In the genomic region with DNA sequence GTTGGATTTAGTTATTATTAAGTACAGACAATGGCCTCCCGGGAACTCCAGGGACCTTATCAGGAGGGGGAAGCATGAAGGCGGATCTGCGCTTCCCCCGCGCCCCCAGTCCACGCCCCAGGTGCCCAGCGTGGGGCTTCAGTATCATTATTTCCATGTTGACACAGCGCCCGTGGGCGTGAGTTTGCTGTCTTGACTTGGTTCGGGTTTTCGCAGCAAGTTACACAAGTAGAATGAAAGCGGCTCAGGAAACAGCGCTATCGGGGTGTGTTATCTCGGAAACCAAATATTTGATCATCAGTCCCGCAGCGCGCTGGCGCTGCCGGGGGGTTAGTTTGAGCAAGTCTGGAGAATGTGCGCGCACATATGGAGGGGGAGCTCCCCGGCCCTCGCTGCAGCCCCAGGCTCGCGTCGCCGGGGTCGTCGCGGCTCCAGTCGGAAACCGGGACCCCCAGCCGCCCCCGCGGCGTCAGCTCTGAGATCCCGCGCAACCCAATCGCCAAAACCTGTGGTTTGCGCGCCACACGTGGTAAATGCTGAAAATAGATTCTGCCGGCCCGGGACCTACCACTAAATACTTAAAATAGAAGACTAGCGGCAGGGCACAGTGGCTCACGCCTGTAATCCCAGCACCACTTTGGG, we compare ENCODE assay signal across 10 cellular contexts. TPM values are rescaled to one million over a fixed set of nuclear protein-coding genes. Genes with fewer than 3 reads are reported as not detected.
DNase-seq lines count a peak whose midpoint lies in the region; ATAC-seq and TF ChIP-seq lines count a peak whose summit lies in the region.
"Had no signal": no experiment of that assay in that cellular context is flagged by ENCODE, and none has a peak within 500 bp of the region (broad histone marks: within the 10 kb centered on the region; RNA-seq: fewer than 3 reads in every experiment).

No MANE protein-coding gene starts in this region.

- CTCF ChIA-PET in Panc1 (lab: Charles Lee) = interaction anchor here (0.6 kb wide), 1 partner anchor 163 kb away, joined by 5 read pairs; no protein-coding TSS in a partner anchor

- peak overlapping the region; percentile 21 to 50; a peak in 3 of 4 replicates for H3K4me3 ChIP-seq in Panc1 (ENCODE audit: low read depth in 2 of 2, low read length in 2 of 2)
- H3K4me3 ChIP-seq in iPS DF 6.9 (ENCODE audit: low read length) = peak overlapping the region; percentile 18; the same call in 1 of the 2 replicates

- H3K27ac ChIP-seq in Panc1 (ENCODE audit: low read length) (no peak overlapping the region), iPS DF 6.9 (ENCODE audit: low read length) (no peak overlapping the region)

- in situ Hi-C loops in Panc1 (cut with HindIII; ENCODE audit: low pct_unique_long_range_greater_than_20kb, low sequenced_read_pairs) = no loop called here

- DNase-seq in SIG-M5 treated with dmso at 0.1 percent for 504 hours (lab: John Stamatoyannopoulos, UW; ENCODE audit: unreplicated experiment) (peak; percentile 99), SIG-M5 (lab: John Stamatoyannopoulos, UW) (no peak), Panc1 (ENCODE audit: low read depth, low spot score) (no peak), iPS DF 6.9 (ENCODE audit: low read depth, low spot score) (no peak), AG08395 (ENCODE audit: low spot score) (no peak)
- DNase-seq in stimulated activated CD4-positive, alpha-beta T cell treated with anti-CD3 and anti-CD28 coated beads, Interleukin-4, amount 100 ng/mL, for 24 hours = peak; percentile 5
- no peak for DNase-seq in activated CD4-positive, CD25-positive, alpha-beta regulatory T cell treated with anti-CD3 and anti-CD28 coated beads, Interleukin-2, amount 50 U/mL, for 72 hours
- DNase-seq: transverse colon had no signal

- H3K9me3 ChIP-seq in Panc1 (ENCODE audit: control insufficient read depth, insufficient read depth, low read depth, low read length) (no peaks in the 10 kb centered on the region), iPS DF 6.9 (ENCODE audit: control insufficient read depth, insufficient read depth, low read length) (no peaks in the 10 kb centered on the region)
- H3K9me3 ChIP-seq: transverse colon had no signal

- intact Hi-C loops in Panc1 (cut with micrococcal nuclease; ENCODE audit: unreplicated experiment) = no loop called here

- WGBS in iPS DF 6.9 (ENCODE audit: insufficient coverage, insufficient read length) = no CpG with 5 or more reads among the region's 48 CpGs

- no peak for TF ChIP-seq CTCF in Panc1 (IDR thresholded peaks at IDR 0.05)

- peaks cover 8% of the 10 kb centered on the region for H3K4me1 ChIP-seq in Panc1 (ENCODE audit: control insufficient read depth, insufficient read depth, low read length)
- H3K4me1 ChIP-seq in iPS DF 6.9 (ENCODE audit: control insufficient read depth, insufficient read depth, low read length) = peaks cover 9% of the 10 kb centered on the region; the same call in 1 of the 2 replicates

- no TSS peak for BruUV-seq in Panc1 (replicated peaks; lab: Mats Ljungman, UMichigan)

- ATAC-seq in Panc1 (no peak), GM19351 (IDR thresholded peaks at IDR 0.05; ENCODE audit: unreplicated experiment) (no peak)

- H3K36me3 ChIP-seq in Panc1 (ENCODE audit: control insufficient read depth, insufficient read depth, low read length) (no peaks in the 10 kb centered on the region), iPS DF 6.9 (ENCODE audit: control insufficient read depth, insufficient read depth, low read length) (no peaks in the 10 kb centered on the region)
- H3K36me3 ChIP-seq: transverse colon had no signal

- H3K27me3 ChIP-seq in Panc1 (ENCODE audit: control insufficient read depth, insufficient read depth, low read length) = peaks cover 6% of the 10 kb centered on the region; the same call in 1 of the 2 replicates
- peaks cover 48% of the 10 kb centered on the region for H3K27me3 ChIP-seq in iPS DF 6.9 (ENCODE audit: control insufficient read depth, insufficient read depth, low read length)

- POLR2A ChIA-PET in Panc1 (lab: Charles Lee) = no interaction called here

RNA-seq across cellular contexts. Expression of a gene that starts 2.2 kb away (rescaled TPM):
- 11.5 TPM for total RNA-seq in Panc1 (2021; ENCODE audit: unreplicated experiment)
- polyA plus RNA-seq in Panc1 (2012; ENCODE audit: insufficient read length) = 13.0 TPM
- total RNA-seq: fibroblast of lung had no signal
- polyA plus RNA-seq: fibroblast of lung had no signal

Comparison
In these comparisons a context has a peak if more than half of its experiments do, and no peak if none do; other contexts are left out.
1. DNase-seq: peak in SIG-M5 treated with dmso at 0.1 percent for 504 hours (single experiment) and stimulated activated CD4-positive, alpha-beta T cell treated with anti-CD3 and anti-CD28 coated beads, Interleukin-4, amount 100 ng/mL, for 24 hours (single experiment); none in SIG-M5 (single experiment), Panc1 (single experiment), iPS DF 6.9 (single experiment), activated CD4-positive, CD25-positive, alpha-beta regulatory T cell treated with anti-CD3 and anti-CD28 coated beads, Interleukin-2, amount 50 U/mL, for 72 hours (single experiment) and AG08395 (single experiment).